9 cellular contexts compared by ENCODE assay signal in genomic region chr12:11758087-11758837, GRCh38.
DNase-seq lines count a peak whose midpoint lies in the region; ATAC-seq and TF ChIP-seq lines count a peak whose summit lies in the region.
"Had no signal": no experiment of that assay in that cellular context is flagged by ENCODE, and none has a peak within 500 bp of the region (broad histone marks: within the 10 kb centered on the region; RNA-seq: fewer than 3 reads in every experiment).

No MANE protein-coding gene starts in this region.

- intact Hi-C loops in adrenal gland (cut with DNase I) (no loop called here), tibial artery (cut with DNase I; ENCODE audit: low total_unique reads) (no loop called here)

- H3K27ac ChIP-seq in adrenal gland (peak overlapping the region; percentile 9 to 85 (median 42)), mesodermal cell (ENCODE audit: low read depth, low read length, severe bottlenecking) (peak overlapping the region; percentile 74), tibial artery (peak overlapping the region; percentile 84)

- ATAC-seq in HG03025 (IDR thresholded peaks at IDR 0.05; ENCODE audit: low FRiP score, unreplicated experiment) (no peak), HG02763 (IDR thresholded peaks at IDR 0.05; ENCODE audit: unreplicated experiment) (no peak)

- no peak for TF ChIP-seq CTCF in adrenal gland (IDR thresholded peaks at IDR 0.05)
- no peak for TF ChIP-seq CTCF in tibial artery (IDR thresholded peaks at IDR 0.05)

- H3K9me3 ChIP-seq in adrenal gland (replicated peaks in 1 of 3) (no peaks in the 10 kb centered on the region), mesodermal cell (ENCODE audit: control insufficient read depth, low read length) (no peaks in the 10 kb centered on the region), tibial artery (no peaks in the 10 kb centered on the region)

- peak overlapping the region in 1 of 4 donors; percentile 19 for H3K4me3 ChIP-seq in adrenal gland
- no peak overlapping the region for H3K4me3 ChIP-seq in mesodermal cell (ENCODE audit: extremely low read depth, insufficient read depth, low read length, poor library complexity, severe bottlenecking)
- H3K4me3 ChIP-seq in tibial artery, result no peak overlapping the region

- peak; percentile 36 for DNase-seq in NCI-H82 (lab: John Stamatoyannopoulos, UW)
- no peak for DNase-seq in NCI-H82 treated with DMSO at 0.1 percent for 48 hours (lab: John Stamatoyannopoulos, UW; ENCODE audit: unreplicated experiment)
- DNase-seq in adrenal gland, result peak in 2 of 7 donors; percentile 32 to 65
- no peak for DNase-seq in tibial artery
- no peak for DNase-seq in activated T-cell treated with anti-CD3 and anti-CD28 coated beads, Interleukin-2, amount 50 U/mL, for 1 hour
- DNase-seq: activated CD4-positive, alpha-beta T cell treated with anti-CD3 and anti-CD28 coated beads, Interleukin-2, amount 50 U/mL, for 4 hours had no signal

- no peaks in the 10 kb centered on the region for H3K27me3 ChIP-seq in adrenal gland
- H3K27me3 ChIP-seq in tibial artery, result no peaks in the 10 kb centered on the region

- H3K4me1 ChIP-seq in adrenal gland (replicated peaks in 1 of 2), result peaks cover 20 to 35% of the 10 kb centered on the region in 2 donors
- H3K4me1 ChIP-seq in mesodermal cell (ENCODE audit: control insufficient read depth, insufficient read depth, low read length, poor library complexity, severe bottlenecking), result peaks cover 45% of the 10 kb centered on the region
- peaks cover 0 to 97% (median 74%) of the 10 kb centered on the region in 4 donors for H3K4me1 ChIP-seq in tibial artery

- H3K36me3 ChIP-seq in adrenal gland (replicated peaks in 1 of 2), result peaks cover 0 to 12% of the 10 kb centered on the region in 2 donors
- peaks cover 55% of the 10 kb centered on the region for H3K36me3 ChIP-seq in mesodermal cell (ENCODE audit: control insufficient read depth, insufficient read depth, low read length)
- peaks cover 0 to 12% (median 0%) of the 10 kb centered on the region in 3 donors for H3K36me3 ChIP-seq in tibial artery

- TF ChIP-seq POLR2A in adrenal gland (IDR thresholded peaks at IDR 0.05), result no peak

- WGBS in adrenal gland, 4 donors, result 68 to 76% (median 73%) methylated on average over 8 of the region's 8 CpGs
- 89 to 95% methylated on average over 6 to 7 of the region's 8 CpGs for WGBS in mesodermal cell (ENCODE audit: insufficient coverage in 2 of 2), 2 experiments
